In genomic region chr9:38101423-38101822, GRCh38 we compare ENCODE assay signal across 8 cellular contexts. TPM values are rescaled to one million over a fixed set of nuclear protein-coding genes. Genes with fewer than 3 reads are reported as not detected.
"Had no signal": no experiment of that assay in that cellular context is flagged by ENCODE, and none has a peak within 500 bp of the region (broad histone marks: within the 10 kb centered on the region; RNA-seq: fewer than 3 reads in every experiment).

No MANE protein-coding gene starts in this region.

- H2AFZ ChIP-seq: GM23338 had no signal

- DNase-seq: H9, HCEC 1CT, KG1 had no signal

- FAIRE-seq: H1, H54 had no signal

- H3K27ac ChIP-seq: HL-60 had no signal

- H3K4me3 ChIP-seq: GM23338 had no signal

- H3K4me2 ChIP-seq: GM23338 had no signal

- ATAC-seq: GM23338 had no signal

RNA-seq across cellular contexts. Expression of gene SHB, which starts 32.4 kb away (rescaled TPM):
- polyA plus RNA-seq: IgD-negative memory B cell had no signal
